ENCODE assay signal across 8 cellular contexts in the genomic region with DNA sequence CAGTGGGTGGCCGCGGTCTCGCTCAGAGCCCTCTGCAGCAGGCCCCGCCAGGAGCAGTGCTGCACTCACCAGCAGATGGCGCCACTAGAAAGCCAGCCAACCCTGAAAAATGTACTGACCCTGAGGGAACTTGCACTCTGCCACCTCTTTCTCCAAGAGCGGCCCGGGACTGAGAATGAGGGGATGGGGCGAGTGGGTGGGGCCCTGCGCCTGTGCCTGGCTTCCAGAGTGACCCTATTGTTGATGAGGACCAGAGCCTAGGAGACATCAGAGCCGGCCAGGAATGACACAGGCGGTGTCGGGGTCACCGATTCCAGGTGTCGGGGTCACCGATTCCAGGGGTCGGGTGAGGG. TPM values are rescaled to one million over a fixed set of nuclear protein-coding genes. Genes with fewer than 3 reads are reported as not detected.
DNase-seq lines count a peak whose midpoint lies in the region; FAIRE-seq and TF ChIP-seq lines count a peak whose summit lies in the region.

No MANE protein-coding gene starts in this region.

- intact Hi-C loops in CD14-positive monocyte (cut with micrococcal nuclease) (loop anchor here (5.0 kb wide), 2 partner anchors 180 to 185 kb away; no protein-coding TSS in a partner anchor), head of caudate nucleus (cut with DNase I) (loop anchor here (5.0 kb wide), 1 partner anchor 50 kb away; no protein-coding TSS in a partner anchor)
- intact Hi-C loops in activated naive CD4-positive, alpha-beta T cell treated with anti-CD3 and anti-CD28 coated beads for 36 hours (cut with micrococcal nuclease), result loop anchor here (1.0 kb wide), 3 partner anchors 52 to 236 kb away; no protein-coding TSS in a partner anchor

- H3K27ac Mint-ChIP-seq in CD14-positive monocyte, result peak overlapping the region in 1 of 7 donors; percentile 44
- no peak overlapping the region for H3K27ac Mint-ChIP-seq in activated naive CD4-positive, alpha-beta T cell treated with anti-CD3 and anti-CD28 coated beads for 36 hours
- peak overlapping the region; percentile 31 for H3K27ac Mint-ChIP-seq in type B pancreatic cell

- H3K4me1 Mint-ChIP-seq in CD14-positive monocyte (peaks cover 4% of the 10 kb centered on the region), type B pancreatic cell (ENCODE audit: unreplicated experiment) (peaks cover 37% of the 10 kb centered on the region)
- H3K4me1 Mint-ChIP-seq in activated naive CD4-positive, alpha-beta T cell treated with anti-CD3 and anti-CD28 coated beads for 36 hours (ENCODE audit: low read depth), result no peaks in the 10 kb centered on the region

- H3K4me3 Mint-ChIP-seq in CD14-positive monocyte (no peak overlapping the region), type B pancreatic cell (peak overlapping the region; percentile 49)
- no peak overlapping the region for H3K4me3 Mint-ChIP-seq in activated naive CD4-positive, alpha-beta T cell treated with anti-CD3 and anti-CD28 coated beads for 36 hours

- DNase-seq in CD14-positive monocyte (ENCODE audit: low spot score) (peak; percentile 57), GM19239 (ENCODE audit: insufficient read length, low spot score) (peak; percentile 88), HT1080 (ENCODE audit: low read depth) (peak; percentile 60), SK-N-DZ (ENCODE audit: low spot score) (peak; percentile 83), head of caudate nucleus (peak; percentile 38 to 87 (median 70)), type B pancreatic cell (ENCODE audit: extremely low spot score, unreplicated experiment) (peak; percentile 89)
- peak; percentile 87 for DNase-seq in activated naive CD4-positive, alpha-beta T cell treated with anti-CD3 and anti-CD28 coated beads for 36 hours

- no peak overlapping the region for H3K4me3 ChIP-seq in parathyroid adenoma (ENCODE audit: low read depth, low read length)

- peak; percentile 82 for FAIRE-seq in GM19239 (lab: Jason Lieb, UNC)

- no peak overlapping the region for H3K27ac ChIP-seq in parathyroid adenoma

- no peaks in the 10 kb centered on the region for H3K27me3 ChIP-seq in parathyroid adenoma (ENCODE audit: control insufficient read depth, insufficient read depth, low read length)

- H3K36me3 Mint-ChIP-seq in CD14-positive monocyte (no peaks in the 10 kb centered on the region), type B pancreatic cell (no peaks in the 10 kb centered on the region)
- no peaks in the 10 kb centered on the region for H3K36me3 Mint-ChIP-seq in activated naive CD4-positive, alpha-beta T cell treated with anti-CD3 and anti-CD28 coated beads for 36 hours (ENCODE audit: low read depth)

- no peaks in the 10 kb centered on the region for H3K79me2 ChIP-seq in parathyroid adenoma

- peak; percentile 88 for TF ChIP-seq CTCF in CD14-positive monocyte (IDR thresholded peaks at IDR 0.05)
- peak; percentile 90 for TF ChIP-seq CTCF in parathyroid adenoma (IDR thresholded peaks at IDR 0.05)
- peak; percentile 97 for TF ChIP-seq CTCF in type B pancreatic cell (conservative IDR thresholded peaks at IDR 0.05)

- H3K27me3 Mint-ChIP-seq in CD14-positive monocyte (ENCODE audit: low read depth in 3 of 3) (peaks cover 1 to 3% (median 1%) of the 10 kb centered on the region in 3 donors), type B pancreatic cell (no peaks in the 10 kb centered on the region)
- H3K27me3 Mint-ChIP-seq in activated naive CD4-positive, alpha-beta T cell treated with anti-CD3 and anti-CD28 coated beads for 36 hours (ENCODE audit: low read depth), result no peaks in the 10 kb centered on the region

- H3K36me3 ChIP-seq in parathyroid adenoma (ENCODE audit: control insufficient read depth, insufficient read depth, low read length), result no peaks in the 10 kb centered on the region

- H3K9me3 ChIP-seq in parathyroid adenoma (ENCODE audit: control insufficient read depth, low read length), result no peaks in the 10 kb centered on the region

- no peak overlapping the region for H3K4me2 ChIP-seq in parathyroid adenoma (ENCODE audit: low read length)

- no peaks in the 10 kb centered on the region for H3K4me1 ChIP-seq in parathyroid adenoma

- CTCF ChIA-PET in activated naive CD4-positive, alpha-beta T cell treated with anti-CD3 and anti-CD28 coated beads for 36 hours (lab: Charles Lee), result interaction anchor here (0.6 to 7.5 kb wide), 32 partner anchors 9 to 264 kb away, joined by 3 to 80 read pairs (median 4); partner anchors contain the start of genes ARHGEF37, GRPEL2 and PCYOX1L

- H3K9me3 Mint-ChIP-seq in CD14-positive monocyte (peaks cover 0 to 2% (median 0%) of the 10 kb centered on the region in 7 donors), type B pancreatic cell (no peaks in the 10 kb centered on the region)
- H3K9me3 Mint-ChIP-seq in activated naive CD4-positive, alpha-beta T cell treated with anti-CD3 and anti-CD28 coated beads for 36 hours, result no peaks in the 10 kb centered on the region

- H2AFZ ChIP-seq in parathyroid adenoma, result peak overlapping the region; percentile 4

- H3K9ac ChIP-seq in parathyroid adenoma, result no peak overlapping the region

RNA-seq across cellular contexts. Expression of gene IL17B, which starts 2.9 kb away (rescaled TPM):
- polyA plus RNA-seq in CD14-positive monocyte, result not detected
- not detected in 2 replicates for total RNA-seq in HT1080 (2014; rRNA removed; shearing (Covaris generic))
- not detected in 2 replicates for polyA plus RNA-seq in HT1080 (2015; cell fraction: cytosol; rRNA removed)
- polyA plus RNA-seq in HT1080 (2015; cell fraction: nucleus; rRNA removed), result not detected in 2 replicates
- 1.9 and 2.3 TPM in 2 replicates for polyA plus RNA-seq in SK-N-DZ (2014; cell fraction: cytosol; rRNA removed)
- 0.50 and 4.4 TPM in 2 replicates for polyA plus RNA-seq in SK-N-DZ (2014; cell fraction: nucleus; rRNA removed)
- total RNA-seq in activated naive CD4-positive, alpha-beta T cell treated with anti-CD3 and anti-CD28 coated beads for 36 hours, result not detected
- total RNA-seq in type B pancreatic cell (ENCODE audit: low replicate concordance), result 0.46 TPM in 1 of 2 replicates, not detected in the other

RNA-seq across cellular contexts. Expression of gene PCYOX1L, which starts 24.1 kb away (rescaled TPM):
- polyA plus RNA-seq in CD14-positive monocyte, result 10 to 100 TPM in 1 of 2 donors, 1 to 10 TPM in 1; 9.8 to 13.5 TPM
- total RNA-seq in HT1080 (2014; rRNA removed; shearing (Covaris generic)), result 4.8 and 4.9 TPM in 2 replicates
- 7.7 and 8.3 TPM in 2 replicates for polyA plus RNA-seq in HT1080 (2015; cell fraction: cytosol; rRNA removed)
- 14.7 and 15.6 TPM in 2 replicates for polyA plus RNA-seq in HT1080 (2015; cell fraction: nucleus; rRNA removed)
- polyA plus RNA-seq in SK-N-DZ (2014; cell fraction: cytosol; rRNA removed), result 35.5 and 36.3 TPM in 2 replicates
- polyA plus RNA-seq in SK-N-DZ (2014; cell fraction: nucleus; rRNA removed), result 32.9 and 42.1 TPM in 2 replicates
- total RNA-seq in activated naive CD4-positive, alpha-beta T cell treated with anti-CD3 and anti-CD28 coated beads for 36 hours, result 10 to 100 TPM; 19.9 to 21.0 TPM
- 8.2 and 18.5 TPM in 2 replicates for total RNA-seq in type B pancreatic cell (ENCODE audit: low replicate concordance)

RNA-seq across cellular contexts. Expression of gene GRPEL2, which starts 36.7 kb away (rescaled TPM):
- 1 to 10 TPM; 2.0 to 2.7 TPM for polyA plus RNA-seq in CD14-positive monocyte
- total RNA-seq in HT1080 (2014; rRNA removed; shearing (Covaris generic)), result 24.4 and 28.0 TPM in 2 replicates
- polyA plus RNA-seq in HT1080 (2015; cell fraction: cytosol; rRNA removed), result 24.4 and 25.1 TPM in 2 replicates
- polyA plus RNA-seq in HT1080 (2015; cell fraction: nucleus; rRNA removed), result 25.5 and 26.5 TPM in 2 replicates
- polyA plus RNA-seq in SK-N-DZ (2014; cell fraction: cytosol; rRNA removed), result 23.4 and 28.1 TPM in 2 replicates
- 15.7 and 18.4 TPM in 2 replicates for polyA plus RNA-seq in SK-N-DZ (2014; cell fraction: nucleus; rRNA removed)
- total RNA-seq in activated naive CD4-positive, alpha-beta T cell treated with anti-CD3 and anti-CD28 coated beads for 36 hours, result 10 to 100 TPM; 44.7 to 49.6 TPM
- total RNA-seq in type B pancreatic cell (ENCODE audit: low replicate concordance), result 19.1 and 22.6 TPM in 2 replicates
